ENCODE assay signal across 24 cellular contexts in the genomic region with DNA sequence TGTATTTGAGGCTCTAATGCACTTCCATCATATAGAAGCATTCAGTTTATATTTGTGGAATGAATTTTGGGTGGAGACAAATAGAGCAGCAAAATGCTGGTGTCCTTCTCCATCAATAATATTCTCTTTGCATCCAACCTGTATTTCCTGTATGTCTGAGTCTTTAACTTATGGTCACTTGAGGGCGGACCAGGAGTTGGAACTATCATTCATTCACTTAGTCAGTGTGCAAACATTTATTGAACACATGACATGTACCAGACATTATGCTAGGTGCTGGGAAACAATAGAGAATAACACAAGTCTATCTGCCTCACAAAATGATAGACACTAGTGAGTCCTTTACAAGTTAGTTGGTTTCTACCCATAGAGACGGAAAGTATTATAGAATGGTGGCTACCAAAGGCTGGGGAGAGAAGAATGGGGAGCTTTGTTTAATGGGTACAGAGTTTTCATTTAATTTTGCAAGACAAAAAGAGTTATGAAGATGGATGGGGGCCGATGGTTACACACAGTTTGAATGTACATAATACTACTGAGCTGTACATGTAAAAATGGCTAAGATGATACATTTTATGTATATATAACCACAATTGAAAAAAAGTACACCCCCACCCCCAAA. TPM values are rescaled to one million over a fixed set of nuclear protein-coding genes. Genes with fewer than 3 reads are reported as not detected.
DNase-seq lines count a peak whose midpoint lies in the region; TF ChIP-seq lines count a peak whose summit lies in the region.
"Had no signal": no experiment of that assay in that cellular context is flagged by ENCODE, and none has a peak within 500 bp of the region (broad histone marks: within the 10 kb centered on the region; RNA-seq: fewer than 3 reads in every experiment).

No MANE protein-coding gene starts in this region.

- H3K36me3 ChIP-seq in neutrophil (no peaks in the 10 kb centered on the region), GM23248 (ENCODE audit: low read depth) (no peaks in the 10 kb centered on the region)
- H3K36me3 ChIP-seq: breast epithelium, colonic mucosa, esophagus muscularis mucosa, transverse colon had no signal

- 88 to 91% methylated on average over 3 of the region's 3 CpGs for WGBS in GM23248 (ENCODE audit: low coverage in 1 of 2, low lambda C conversion rate in 2 of 2, missing lambda C conversion rate in 2 of 2), 2 experiments

- H3K36me3 Mint-ChIP-seq in activated T-cell treated with anti-CD3 and anti-CD28 coated beads, Interleukin-2, amount 50 U/mL, for 24 hours (ENCODE audit: low read depth), result peaks cover 6% of the 10 kb centered on the region
- H3K36me3 Mint-ChIP-seq in activated T-helper 1 cell treated with anti-CD3 and anti-CD28 coated beads, Interleukin-12 subunit alpha, Interleukin-12 subunit beta, Interleukin-2, Interleukin-4 antibody, amounts not matched to agents 30 ng/mL and 10 ng/mL and 1 ng/mL, durations not matched to agents 14 hours and 24 hours and 36 hours (ENCODE audit: low read depth), result peaks cover 5% of the 10 kb centered on the region

- H3K27me3 ChIP-seq in HL-60 (ENCODE audit: insufficient read depth, poor library complexity, severe bottlenecking), result no peaks in the 10 kb centered on the region
- H3K27me3 ChIP-seq in neutrophil, result no peaks in the 10 kb centered on the region
- H3K27me3 ChIP-seq in GM23248 (replicated peaks; ENCODE audit: insufficient read depth), result no peaks in the 10 kb centered on the region
- H3K27me3 ChIP-seq: breast epithelium, colonic mucosa, esophagus muscularis mucosa, hepatocyte, transverse colon had no signal

- peaks cover 10% of the 10 kb centered on the region for H3F3A ChIP-seq in GM23248 (ENCODE audit: insufficient read depth)

- peaks cover 3% of the 10 kb centered on the region for H3K79me2 ChIP-seq in GM23248 (ENCODE audit: insufficient read depth)

- H3K9me3 Mint-ChIP-seq in activated T-cell treated with anti-CD3 and anti-CD28 coated beads, Interleukin-2, amount 50 U/mL, for 24 hours, result no peaks in the 10 kb centered on the region
- no peaks in the 10 kb centered on the region for H3K9me3 Mint-ChIP-seq in activated T-helper 1 cell treated with anti-CD3 and anti-CD28 coated beads, Interleukin-12 subunit alpha, Interleukin-12 subunit beta, Interleukin-2, Interleukin-4 antibody, amounts not matched to agents 30 ng/mL and 10 ng/mL and 1 ng/mL, durations not matched to agents 14 hours and 24 hours and 36 hours
- H3K9me3 Mint-ChIP-seq: effector memory CD8-positive, alpha-beta T cell; nephron had no signal

- H3K4me2 ChIP-seq in GM23248 (ENCODE audit: unreplicated experiment), result no peak overlapping the region
- H3K4me2 ChIP-seq: hepatocyte had no signal

- no peak for TF ChIP-seq CTCF in HL-60 (IDR thresholded peaks at IDR 0.05; ENCODE audit: insufficient read depth, low read length)
- no peak for TF ChIP-seq CTCF in neutrophil (IDR thresholded peaks at IDR 0.05)

- H4K20me1 ChIP-seq in GM23248 (ENCODE audit: insufficient read depth), result no peaks in the 10 kb centered on the region

- H3K4me3 Mint-ChIP-seq in activated T-cell treated with anti-CD3 and anti-CD28 coated beads, Interleukin-2, amount 50 U/mL, for 24 hours, result no peak overlapping the region
- no peak overlapping the region for H3K4me3 Mint-ChIP-seq in activated T-helper 1 cell treated with anti-CD3 and anti-CD28 coated beads, Interleukin-12 subunit alpha, Interleukin-12 subunit beta, Interleukin-2, Interleukin-4 antibody, amounts not matched to agents 30 ng/mL and 10 ng/mL and 1 ng/mL, durations not matched to agents 14 hours and 24 hours and 36 hours
- H3K4me3 Mint-ChIP-seq: effector memory CD8-positive, alpha-beta T cell; nephron had no signal

- intact Hi-C loops in activated T-helper 1 cell treated with anti-CD3 and anti-CD28 coated beads, Interleukin-12 subunit alpha, Interleukin-12 subunit beta, Interleukin-2, Interleukin-4 antibody, amounts not matched to agents 30 ng/mL and 10 ng/mL and 1 ng/mL, durations not matched to agents 14 hours and 24 hours and 36 hours (cut with micrococcal nuclease), result loop anchor here (1.0 to 10.0 kb wide), 3 partner anchors 8 to 638 kb away; a partner anchor contains a TSS

- in situ Hi-C loops in GM23248 (cut with MboI), result no loop called here

- H3K27ac Mint-ChIP-seq in activated T-cell treated with anti-CD3 and anti-CD28 coated beads, Interleukin-2, amount 50 U/mL, for 24 hours, result peak overlapping the region; percentile 73
- peak overlapping the region; percentile 19 for H3K27ac Mint-ChIP-seq in activated T-helper 1 cell treated with anti-CD3 and anti-CD28 coated beads, Interleukin-12 subunit alpha, Interleukin-12 subunit beta, Interleukin-2, Interleukin-4 antibody, amounts not matched to agents 30 ng/mL and 10 ng/mL and 1 ng/mL, durations not matched to agents 14 hours and 24 hours and 36 hours
- H3K27ac Mint-ChIP-seq: effector memory CD8-positive, alpha-beta T cell; nephron had no signal

- H3K9me3 ChIP-seq in neutrophil (no peaks in the 10 kb centered on the region), GM23248 (ENCODE audit: low read depth) (no peaks in the 10 kb centered on the region)
- H3K9me3 ChIP-seq: breast epithelium, colonic mucosa, esophagus muscularis mucosa, transverse colon had no signal

- H3K9ac ChIP-seq in GM23248, result no peak overlapping the region

- no peaks in the 10 kb centered on the region for H3K27me3 Mint-ChIP-seq in activated T-cell treated with anti-CD3 and anti-CD28 coated beads, Interleukin-2, amount 50 U/mL, for 24 hours
- H3K27me3 Mint-ChIP-seq in activated T-helper 1 cell treated with anti-CD3 and anti-CD28 coated beads, Interleukin-12 subunit alpha, Interleukin-12 subunit beta, Interleukin-2, Interleukin-4 antibody, amounts not matched to agents 30 ng/mL and 10 ng/mL and 1 ng/mL, durations not matched to agents 14 hours and 24 hours and 36 hours (ENCODE audit: insufficient read depth), result peaks cover 3% of the 10 kb centered on the region
- H3K27me3 Mint-ChIP-seq: effector memory CD8-positive, alpha-beta T cell had no signal

- DNase-seq in activated T-cell treated with anti-CD3 and anti-CD28 coated beads, Interleukin-2, amount 50 U/mL, for 24 hours, result no peak
- DNase-seq in activated T-cell treated with anti-CD3 and anti-CD28 coated beads for 4 hours, result no peak
- DNase-seq in HL-60 (ENCODE audit: low read depth in 1 of 2, low spot score in 1 of 2), result no peak
- DNase-seq in activated T-helper 1 cell treated with anti-CD3 and anti-CD28 coated beads, Interleukin-12 subunit alpha, Interleukin-12 subunit beta, Interleukin-2, Interleukin-4 antibody, amounts not matched to agents 30 ng/mL and 10 ng/mL and 1 ng/mL, durations not matched to agents 14 hours and 24 hours and 36 hours (ENCODE audit: low spot score), result no peak
- no peak for DNase-seq in SK-N-DZ (ENCODE audit: low spot score)
- no peak for DNase-seq in GM23248
- DNase-seq: activated CD8-positive, alpha-beta memory T cell treated with anti-CD3 and anti-CD28 coated beads, Interleukin-2, amount 50 U/mL, for 48 hours; activated gamma-delta T cell treated with Interleukin-2 at 50 U/mL for 16 hours; amygdala; colonic mucosa; effector memory CD8-positive, alpha-beta T cell; Kasumi-1; NCI-H2107; SHP77; stimulated activated CD8-positive, alpha-beta memory T cell treated with anti-CD3 and anti-CD28 coated beads, Interleukin-4, amount 100 ng/mL, for 48 hours; T-helper 9 cell; transverse colon; WERI-Rb-1 had no signal

- H3K27ac ChIP-seq in HL-60 (replicated peaks), result peak overlapping the region; percentile 66; the same call in 1 of the 2 replicates
- peak overlapping the region; percentile 74 for H3K27ac ChIP-seq in neutrophil
- H3K27ac ChIP-seq in GM23248, result no peak overlapping the region
- H3K27ac ChIP-seq: C4-2B, colonic mucosa, esophagus muscularis mucosa, hepatocyte, transverse colon, WERI-Rb-1 had no signal

- no peaks in the 10 kb centered on the region for H3K9me2 ChIP-seq in GM23248 (ENCODE audit: insufficient read depth)

- H2AFZ ChIP-seq in GM23248, result no peak overlapping the region
- H2AFZ ChIP-seq: hepatocyte had no signal

- H3K4me1 ChIP-seq in neutrophil (ENCODE audit: control insufficient read depth in 1 of 2, insufficient read depth in 1 of 2, low read depth in 1 of 2, low read length in 1 of 2) (peaks cover 23 to 30% of the 10 kb centered on the region in 2 experiments), GM23248 (ENCODE audit: insufficient read depth) (peaks cover 6% of the 10 kb centered on the region; the same call in 1 of the 2 replicates)
- H3K4me1 ChIP-seq: breast epithelium, colonic mucosa had no signal

- H3K4me1 Mint-ChIP-seq in activated T-cell treated with anti-CD3 and anti-CD28 coated beads, Interleukin-2, amount 50 U/mL, for 24 hours (ENCODE audit: low read depth), result peaks cover 74% of the 10 kb centered on the region
- peaks cover 76% of the 10 kb centered on the region for H3K4me1 Mint-ChIP-seq in activated T-helper 1 cell treated with anti-CD3 and anti-CD28 coated beads, Interleukin-12 subunit alpha, Interleukin-12 subunit beta, Interleukin-2, Interleukin-4 antibody, amounts not matched to agents 30 ng/mL and 10 ng/mL and 1 ng/mL, durations not matched to agents 14 hours and 24 hours and 36 hours (ENCODE audit: low read depth)

- H3K4me3 ChIP-seq in HL-60 (replicated peaks; ENCODE audit: insufficient read depth, low read length), result no peak overlapping the region
- no peak overlapping the region for H3K4me3 ChIP-seq in neutrophil (ENCODE audit: low read depth in 1 of 2, low read length in 1 of 2)
- H3K4me3 ChIP-seq in GM23248, result no peak overlapping the region
- H3K4me3 ChIP-seq: breast epithelium, colonic mucosa, esophagus muscularis mucosa, hepatocyte, transverse colon had no signal

RNA-seq across cellular contexts. Expression of a gene that starts 4.6 kb away (rescaled TPM):
- 206 and 231 TPM in 2 replicates for total RNA-seq in activated T-helper 1 cell treated with anti-CD3 and anti-CD28 coated beads, Interleukin-12 subunit alpha, Interleukin-12 subunit beta, Interleukin-2, Interleukin-4 antibody, amounts not matched to agents 30 ng/mL and 10 ng/mL and 1 ng/mL, durations not matched to agents 14 hours and 24 hours and 36 hours
- 48.5 and 50.1 TPM in 2 replicates for polyA plus RNA-seq in SK-N-DZ (2014; cell fraction: cytosol; rRNA removed)
- polyA plus RNA-seq in SK-N-DZ (2014; cell fraction: nucleus; rRNA removed), result 22.0 and 22.5 TPM in 2 replicates
- total RNA-seq in GM23248 (2014; rRNA removed; shearing (Covaris generic)), result 93.1 and 106 TPM in 2 replicates
- 113 and 122 TPM in 2 replicates for polyA plus RNA-seq in GM23248 (2016; fragmentation: Nextera tagmentation; extraction: Ambion mirVana)
